12 cellular contexts compared by ENCODE assay signal in the genomic region with DNA sequence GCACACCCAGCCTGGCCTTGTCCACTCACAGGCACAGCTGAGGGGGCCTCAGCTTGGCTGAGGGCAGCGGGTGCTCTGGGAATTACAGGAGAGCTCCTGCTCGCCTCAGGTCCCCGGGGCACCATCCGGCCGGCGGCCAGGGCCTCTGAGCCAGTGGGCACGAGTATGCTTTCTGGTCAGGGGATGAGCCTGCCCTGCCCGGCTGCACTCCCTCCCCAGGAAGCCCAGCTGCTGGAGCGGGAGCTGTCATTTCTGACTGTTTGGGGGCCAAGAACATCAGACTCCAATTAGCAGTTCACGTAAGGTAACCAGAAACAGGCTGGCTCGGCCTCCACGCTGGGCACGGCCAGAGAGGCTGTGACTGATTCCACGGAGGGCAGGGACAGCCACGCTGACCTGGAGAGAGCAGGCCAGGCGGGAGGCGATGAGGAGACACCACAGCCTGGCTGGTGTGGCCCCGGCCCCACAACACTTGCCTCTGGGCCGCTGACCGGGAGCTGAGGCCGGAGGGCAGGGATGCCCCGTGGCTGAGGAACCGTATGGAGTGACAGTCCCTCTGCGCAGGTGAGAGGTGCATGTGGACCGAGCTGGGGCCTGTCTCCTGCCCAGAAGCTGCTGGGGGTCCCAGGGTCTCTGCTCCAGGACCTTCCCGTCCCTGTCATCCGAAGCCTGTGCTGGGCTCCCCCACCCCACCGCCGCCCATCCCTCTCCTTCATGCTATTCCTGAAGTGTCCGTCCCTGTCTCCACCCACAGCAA. TPM values are rescaled to one million over a fixed set of nuclear protein-coding genes. Genes with fewer than 3 reads are reported as not detected.
DNase-seq lines count a peak whose midpoint lies in the region; ATAC-seq, FAIRE-seq and TF ChIP-seq lines count a peak whose summit lies in the region.
"Had no signal": no experiment of that assay in that cellular context is flagged by ENCODE, and none has a peak within 500 bp of the region (broad histone marks: within the 10 kb centered on the region; RNA-seq: fewer than 3 reads in every experiment).

No MANE protein-coding gene starts in this region.

- H2BK120ac ChIP-seq in mesenchymal stem cell (ENCODE audit: low read depth, low read length), result no peak overlapping the region

- intact Hi-C loops in esophagus muscularis mucosa (cut with DNase I), result no loop called here

- no peak overlapping the region for H3K4ac ChIP-seq in mesenchymal stem cell (ENCODE audit: low read depth in 1 of 2, low read length in 2 of 2)

- H3K79me1 ChIP-seq in mesenchymal stem cell (replicated peaks; ENCODE audit: low read length, poor library complexity, severe bottlenecking), result peaks cover 62% of the 10 kb centered on the region

- no peak overlapping the region for H2AK5ac ChIP-seq in mesenchymal stem cell (ENCODE audit: low read length, severe bottlenecking)

- no peak overlapping the region for H2BK15ac ChIP-seq in mesenchymal stem cell (ENCODE audit: low read depth, poor library complexity, severe bottlenecking)

- H4K8ac ChIP-seq in mesenchymal stem cell (ENCODE audit: low read length), result no peak overlapping the region

- WGBS in esophagus muscularis mucosa, result 80% methylated on average over 19 of the region's 30 CpGs
- 94% methylated on average over 30 of the region's 30 CpGs for WGBS in mesenchymal stem cell

- ATAC-seq in thoracic aorta (ENCODE audit: insufficient number of reproducible peaks, low FRiP score, low read depth), result no peak
- ATAC-seq in HG03521 (IDR thresholded peaks at IDR 0.05; ENCODE audit: unreplicated experiment), result no peak
- no peak for ATAC-seq in HG02759 (IDR thresholded peaks at IDR 0.05; ENCODE audit: unreplicated experiment)
- ATAC-seq in HG02571 (IDR thresholded peaks at IDR 0.05; ENCODE audit: unreplicated experiment), result no peak
- ATAC-seq: stimulated activated naive CD8-positive, alpha-beta T cell treated with anti-CD3 and anti-CD28 coated beads, Interleukin-15, Interleukin-2, amounts not matched to agents 100 U/mL and 50 U/mL, for 24 hours had no signal

- no peaks in the 10 kb centered on the region for H3K9me3 ChIP-seq in Peyer's patch
- H3K9me3 ChIP-seq in esophagus muscularis mucosa, result no peaks in the 10 kb centered on the region
- no peaks in the 10 kb centered on the region for H3K9me3 ChIP-seq in mesenchymal stem cell (ENCODE audit: control insufficient read depth, low read length)
- no peaks in the 10 kb centered on the region for H3K9me3 ChIP-seq in thoracic aorta

- peaks cover 0 to 57% (median 9%) of the 10 kb centered on the region in 4 donors for H3K4me1 ChIP-seq in Peyer's patch
- H3K4me1 ChIP-seq in esophagus muscularis mucosa, result peaks cover 62 to 67% (median 65%) of the 10 kb centered on the region in 4 donors
- peaks cover 46% of the 10 kb centered on the region for H3K4me1 ChIP-seq in mesenchymal stem cell (ENCODE audit: control insufficient read depth, insufficient read depth, low read depth, low read length)
- peaks cover 10 to 38% of the 10 kb centered on the region in 2 donors for H3K4me1 ChIP-seq in thoracic aorta (ENCODE audit: control insufficient read depth in 1 of 2, low read depth in 2 of 2)

- TF ChIP-seq CTCF in Peyer's patch (IDR thresholded peaks at IDR 0.05) (no peak), esophagus muscularis mucosa (IDR thresholded peaks at IDR 0.05) (no peak), thoracic aorta (IDR thresholded peaks at IDR 0.05) (no peak)

- FAIRE-seq in urothelium cell line (lab: Jason Lieb, UNC), result no peak

- H2BK12ac ChIP-seq in mesenchymal stem cell (ENCODE audit: low read length in 2 of 2), result no peak overlapping the region

- TF ChIP-seq POLR2A in Peyer's patch (IDR thresholded peaks at IDR 0.05) (no peak), esophagus muscularis mucosa (IDR thresholded peaks at IDR 0.05; ENCODE audit: low read depth) (no peak)

- peaks cover 0 to 20% (median 0%) of the 10 kb centered on the region in 3 donors for H3K36me3 ChIP-seq in Peyer's patch
- H3K36me3 ChIP-seq in esophagus muscularis mucosa, result peaks cover 12 to 34% (median 25%) of the 10 kb centered on the region in 4 donors
- peaks cover 8 to 55% of the 10 kb centered on the region in 2 experiments for H3K36me3 ChIP-seq in mesenchymal stem cell (ENCODE audit: control insufficient read depth in 1 of 2, insufficient read depth in 2 of 2, low read depth in 1 of 2, low read length in 2 of 2)
- H3K36me3 ChIP-seq in thoracic aorta, result peaks cover 13% of the 10 kb centered on the region

- H2BK5ac ChIP-seq in mesenchymal stem cell (ENCODE audit: low read depth, low read length, poor library complexity, severe bottlenecking), result no peak overlapping the region

- H2AFZ ChIP-seq in mesenchymal stem cell (ENCODE audit: low read depth, low read length), result no peak overlapping the region

- H3K27ac ChIP-seq in Peyer's patch (peak overlapping the region; percentile 34 to 63 (median 52)), esophagus muscularis mucosa (replicated peaks in 1 of 4) (peak overlapping the region; percentile 58 to 81 (median 70)), mesenchymal stem cell (ENCODE audit: low read length, poor library complexity, severe bottlenecking) (no peak overlapping the region), thoracic aorta (peak overlapping the region in 1 of 2 donors; percentile 20)

- H3K9ac ChIP-seq in mesenchymal stem cell (ENCODE audit: low read length), result peak overlapping the region; percentile 11

- H3K4me2 ChIP-seq in mesenchymal stem cell (ENCODE audit: low read length, poor library complexity, severe bottlenecking), result no peak overlapping the region

- H4K91ac ChIP-seq in mesenchymal stem cell (ENCODE audit: low read length), result no peak overlapping the region

- no peak overlapping the region for H3K23ac ChIP-seq in mesenchymal stem cell (ENCODE audit: low read length in 2 of 2)

- no peak overlapping the region for H3K18ac ChIP-seq in mesenchymal stem cell (ENCODE audit: low read depth in 1 of 2, low read length in 2 of 2)

- H3K4me3 ChIP-seq in Peyer's patch (no peak overlapping the region), esophagus muscularis mucosa (peak overlapping the region in 1 of 4 donors; percentile 1), mesenchymal stem cell (ENCODE audit: insufficient read depth in 1 of 2, low read depth in 1 of 2, low read length in 2 of 2) (peak overlapping the region in 1 of 2 experiments; percentile 41), thoracic aorta (peak overlapping the region; percentile 27)
- H3K4me3 ChIP-seq: lung had no signal

- no peaks in the 10 kb centered on the region for H3K27me3 ChIP-seq in Peyer's patch
- no peaks in the 10 kb centered on the region for H3K27me3 ChIP-seq in esophagus muscularis mucosa
- no peaks in the 10 kb centered on the region for H3K27me3 ChIP-seq in mesenchymal stem cell (ENCODE audit: control insufficient read depth in 1 of 2, insufficient read depth in 1 of 2, low read length in 2 of 2)
- no peaks in the 10 kb centered on the region for H3K27me3 ChIP-seq in thoracic aorta (replicated peaks; ENCODE audit: insufficient read depth)

- DNase-seq in Peyer's patch (peak in 2 of 3 donors; percentile 43 to 46), esophagus muscularis mucosa (ENCODE audit: extremely low spot score) (no peak), mesenchymal stem cell (no peak), thoracic aorta (ENCODE audit: low spot score) (no peak), urothelium cell line (ENCODE audit: low spot score) (no peak)
- DNase-seq: NCI-H2029 treated with DMSO at 0.1 percent for 48 hours; stimulated activated CD4-positive, alpha-beta T cell treated with anti-CD3 and anti-CD28 coated beads, Interleukin-4, amount 100 ng/mL, for 4 hours; stimulated activated naive CD8-positive, alpha-beta T cell treated with anti-CD3 and anti-CD28 coated beads, Interleukin-15, Interleukin-2, amounts not matched to agents 100 U/mL and 50 U/mL, for 24 hours had no signal

- TF ChIP-seq EP300 in esophagus muscularis mucosa (IDR thresholded peaks at IDR 0.05), result no peak

- H3K14ac ChIP-seq in mesenchymal stem cell (ENCODE audit: low read length in 2 of 2), result no peak overlapping the region

RNA-seq across cellular contexts. Expression of gene CEBPG, which starts 15.5 kb away (rescaled TPM):
- total RNA-seq in Peyer's patch, result 10 to 100 TPM; 33.0 to 75.5 (median 50.5) TPM
- 10 to 100 TPM; 23.1 to 30.3 (median 28.5) TPM for total RNA-seq in esophagus muscularis mucosa
- 12.3 TPM for polyA plus RNA-seq in mesenchymal stem cell (2013, experiment 1 of 2)
- polyA plus RNA-seq in mesenchymal stem cell (2013, experiment 2 of 2), result 12.5 TPM
- 10 to 100 TPM; 19.9 to 32.6 TPM for total RNA-seq in thoracic aorta

Comparison
In these comparisons a context has a peak if more than half of its experiments do, and no peak if none do; other contexts are left out.
1. DNase-seq: peak in Peyer's patch (2 of 3); none in esophagus muscularis mucosa (single experiment), mesenchymal stem cell (single experiment), thoracic aorta (single experiment) and urothelium cell line (single experiment).